In genomic region chr4:5919571-5919970, GRCh38 we compare ENCODE assay signal across 19 cellular contexts. TPM values are rescaled to one million over a fixed set of nuclear protein-coding genes. Genes with fewer than 3 reads are reported as not detected.
DNase-seq lines count a peak whose midpoint lies in the region; TF ChIP-seq lines count a peak whose summit lies in the region.
"Had no signal": no experiment of that assay in that cellular context is flagged by ENCODE, and none has a peak within 500 bp of the region (broad histone marks: within the 10 kb centered on the region; RNA-seq: fewer than 3 reads in every experiment).

No MANE protein-coding gene starts in this region.

- H4K20me1 ChIP-seq in BLaER1 (peaks cover 12% of the 10 kb centered on the region; the same call in 1 of the 2 replicates), Karpas-422 (ENCODE audit: insufficient read depth, low read depth, low read length) (no peaks in the 10 kb centered on the region), hepatocyte (ENCODE audit: insufficient read depth, poor library complexity, severe bottlenecking) (no peaks in the 10 kb centered on the region)

- no peaks in the 10 kb centered on the region for H3K9me3 Mint-ChIP-seq in endodermal cell
- H3K9me3 Mint-ChIP-seq: CD8-positive, alpha-beta T cell had no signal

- H3K36me3 Mint-ChIP-seq in endodermal cell (ENCODE audit: low read depth): no peaks in the 10 kb centered on the region
- H3K36me3 Mint-ChIP-seq: CD8-positive, alpha-beta T cell had no signal

- TF ChIP-seq CTCF in endodermal cell (conservative IDR thresholded peaks at IDR 0.05) (no peak), hepatocyte (IDR thresholded peaks at IDR 0.05; ENCODE audit: poor library complexity) (no peak), thyroid gland (IDR thresholded peaks at IDR 0.05) (no peak)

- H3K79me2 ChIP-seq in Karpas-422 (ENCODE audit: low read length) (no peaks in the 10 kb centered on the region), hepatocyte (no peaks in the 10 kb centered on the region)

- H3K4me1 Mint-ChIP-seq in endodermal cell: peaks cover 8% of the 10 kb centered on the region

- intact Hi-C loops in thyroid gland (cut with DNase I): no loop called here

- H3K9ac ChIP-seq in BLaER1: no peak overlapping the region
- peak overlapping the region; percentile 59 for H3K9ac ChIP-seq in Karpas-422 (ENCODE audit: low read length)
- H3K9ac ChIP-seq in endodermal cell (ENCODE audit: extremely low read depth, low read length, poor library complexity, severe bottlenecking): no peak overlapping the region

- no peak overlapping the region for H3K27ac ChIP-seq in BLaER1
- H3K27ac ChIP-seq in Karpas-422 (ENCODE audit: low read length): peak overlapping the region; percentile 92
- no peak overlapping the region for H3K27ac ChIP-seq in endodermal cell (ENCODE audit: low read depth, low read length)
- H3K27ac ChIP-seq in hepatocyte: no peak overlapping the region
- H3K27ac ChIP-seq in thyroid gland: no peak overlapping the region
- H3K27ac ChIP-seq: 22Rv1, A549, C4-2B had no signal

- H3K9me3 ChIP-seq in BLaER1 (no peaks in the 10 kb centered on the region), Karpas-422 (ENCODE audit: low read length) (no peaks in the 10 kb centered on the region), endodermal cell (ENCODE audit: control insufficient read depth, low read length) (no peaks in the 10 kb centered on the region), hepatocyte (ENCODE audit: low read depth) (no peaks in the 10 kb centered on the region), thyroid gland (no peaks in the 10 kb centered on the region)
- H3K9me3 ChIP-seq: A549, Caco-2 had no signal

- H3K27me3 Mint-ChIP-seq in endodermal cell (ENCODE audit: insufficient read depth): peaks cover 7% of the 10 kb centered on the region

- peaks cover 70% of the 10 kb centered on the region for H3K4me1 ChIP-seq in BLaER1
- peaks cover 77% of the 10 kb centered on the region for H3K4me1 ChIP-seq in Karpas-422 (ENCODE audit: low read length)
- no peaks in the 10 kb centered on the region for H3K4me1 ChIP-seq in endodermal cell (ENCODE audit: control insufficient read depth, insufficient read depth, low read length)
- H3K4me1 ChIP-seq in hepatocyte (ENCODE audit: insufficient read depth): no peaks in the 10 kb centered on the region
- H3K4me1 ChIP-seq in thyroid gland: no peaks in the 10 kb centered on the region
- H3K4me1 ChIP-seq: A549, Caco-2 had no signal

- H2AFZ ChIP-seq in Karpas-422 (ENCODE audit: low read length) (no peak overlapping the region), hepatocyte (no peak overlapping the region)

- H3K27me3 ChIP-seq in BLaER1 (no peaks in the 10 kb centered on the region), Karpas-422 (ENCODE audit: low read length) (no peaks in the 10 kb centered on the region), endodermal cell (ENCODE audit: control insufficient read depth, insufficient read depth, low read length, poor library complexity, severe bottlenecking) (no peaks in the 10 kb centered on the region), hepatocyte (peaks cover 13% of the 10 kb centered on the region), thyroid gland (no peaks in the 10 kb centered on the region)

- H3K4me3 ChIP-seq in BLaER1: no peak overlapping the region
- H3K4me3 ChIP-seq in Karpas-422 (ENCODE audit: low read length): peak overlapping the region; percentile 56
- no peak overlapping the region for H3K4me3 ChIP-seq in endodermal cell (ENCODE audit: low read length)
- H3K4me3 ChIP-seq in hepatocyte: no peak overlapping the region
- no peak overlapping the region for H3K4me3 ChIP-seq in thyroid gland (replicated peaks in 1 of 3)
- H3K4me3 ChIP-seq: A549 had no signal

- TF ChIP-seq POLR2A in thyroid gland (IDR thresholded peaks at IDR 0.05): no peak

- H3K27ac Mint-ChIP-seq in endodermal cell: no peak overlapping the region
- H3K27ac Mint-ChIP-seq: B cell; CD4-positive, alpha-beta T cell; CD8-positive, alpha-beta T cell had no signal

- H3K4me2 ChIP-seq in BLaER1: peak overlapping the region; percentile 81
- H3K4me2 ChIP-seq in Karpas-422 (ENCODE audit: low read depth, low read length, poor library complexity, severe bottlenecking): peak overlapping the region; percentile 79
- H3K4me2 ChIP-seq in hepatocyte: no peak overlapping the region
- H3K4me2 ChIP-seq: A549 had no signal

- DNase-seq in Karpas-422 (peak; percentile 94), islet precursor cell (peak; percentile 22), mesenteric fat pad (ENCODE audit: low spot score) (peak; percentile 39), MV-4-11 (lab: John Stamatoyannopoulos, UW) (no peak), endodermal cell (no peak), hepatocyte (ENCODE audit: low spot score) (no peak), thyroid gland (no peak)
- DNase-seq: AML-193; Caco-2; Calu3; CD4-positive, alpha-beta T cell; CD8-positive, alpha-beta T cell; DMS79 treated with DMSO at 0.1 percent for 48 hours; GF-D8 had no signal

- H3K9me2 ChIP-seq in Karpas-422 (replicated peaks; ENCODE audit: insufficient read depth, low read length) (no peaks in the 10 kb centered on the region), hepatocyte (replicated peaks; ENCODE audit: insufficient read depth) (no peaks in the 10 kb centered on the region)

- no peak overlapping the region for H3K4me3 Mint-ChIP-seq in endodermal cell
- H3K4me3 Mint-ChIP-seq: B cell; CD4-positive, alpha-beta T cell; CD8-positive, alpha-beta T cell had no signal

- no peaks in the 10 kb centered on the region for H3K36me3 ChIP-seq in BLaER1
- no peaks in the 10 kb centered on the region for H3K36me3 ChIP-seq in Karpas-422 (ENCODE audit: insufficient read depth, low read length)
- no peaks in the 10 kb centered on the region for H3K36me3 ChIP-seq in endodermal cell (ENCODE audit: control insufficient read depth, insufficient read depth, low read length)
- H3K36me3 ChIP-seq in hepatocyte (replicated peaks; ENCODE audit: insufficient read depth, low read depth): no peaks in the 10 kb centered on the region
- no peaks in the 10 kb centered on the region for H3K36me3 ChIP-seq in thyroid gland

- WGBS in endodermal cell (ENCODE audit: insufficient coverage in 1 of 2, insufficient read length in 1 of 2), 2 experiments: 89 to 100% methylated on average over 5 to 7 of the region's 7 CpGs
- WGBS in hepatocyte (ENCODE audit: low lambda C conversion rate, missing lambda C conversion rate): 88% methylated on average over 7 of the region's 7 CpGs
- 77 to 93% methylated on average over 6 to 7 of the region's 7 CpGs for WGBS in thyroid gland, 2 donors

RNA-seq across cellular contexts. Expression of gene CRMP1, which starts 26.7 kb away (rescaled TPM):
- 0.40 and 0.48 TPM in 2 replicates for total RNA-seq in Karpas-422 (2014; rRNA removed; shearing (Covaris generic); ENCODE audit: low replicate concordance)
- total RNA-seq in mesenteric fat pad: 0.16 TPM
- 10 to 100 TPM; 40.0 to 64.9 TPM for total RNA-seq in endodermal cell
- polyA plus RNA-seq in endodermal cell (2013, experiment 1 of 2): 137 TPM
- 115 TPM for polyA plus RNA-seq in endodermal cell (2013, experiment 2 of 2)
- 11.6 and 12.9 TPM in 2 replicates for total RNA-seq in hepatocyte
- polyA plus RNA-seq in hepatocyte: 12.5 TPM in 2 replicates
- total RNA-seq in thyroid gland: 1 to 10 TPM in 1 of 4 donors, under 1 TPM in 2, not detected in 1; 0.63 to 3.0 (median 0.81) TPM
- total RNA-seq: B cell; Caco-2; Calu3; CD4-positive, alpha-beta T cell; CD8-positive, alpha-beta T cell had no signal

Comparison
In these comparisons a context has a peak if more than half of its experiments do, and no peak if none do; other contexts are left out.
1. DNase-seq: peak in Karpas-422 (single experiment), islet precursor cell (single experiment) and mesenteric fat pad (single experiment); none in MV-4-11 (single experiment), endodermal cell (single experiment), hepatocyte (single experiment) and thyroid gland (0 of 2).